ENCODE assay signal across 21 cellular contexts in the genomic region with DNA sequence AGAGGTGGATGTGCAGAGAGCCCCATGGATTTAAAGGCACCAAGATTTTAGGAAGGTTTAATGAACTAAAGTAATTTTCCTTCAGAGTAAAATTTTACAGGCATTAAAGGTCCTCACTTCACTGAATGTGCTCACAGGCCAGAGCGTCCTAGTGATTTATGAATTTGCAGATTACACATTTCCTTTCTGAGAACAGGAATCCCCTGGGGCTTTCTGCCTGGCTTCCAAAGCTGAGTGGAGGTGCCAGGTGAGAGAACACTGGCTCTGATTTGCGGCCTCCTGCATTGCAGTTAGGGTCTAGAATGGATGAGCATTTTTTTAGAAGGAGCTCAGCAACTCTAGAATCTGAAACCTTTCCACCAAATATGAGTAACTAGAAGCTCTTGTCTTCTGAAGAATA.
DNase-seq lines count a peak whose midpoint lies in the region; ATAC-seq, FAIRE-seq and TF ChIP-seq lines count a peak whose summit lies in the region.
"Had no signal": no experiment of that assay in that cellular context is flagged by ENCODE, and none has a peak within 500 bp of the region (broad histone marks: within the 10 kb centered on the region; RNA-seq: fewer than 3 reads in every experiment).

No MANE protein-coding gene starts in this region.

- no peaks in the 10 kb centered on the region for H3K9me3 ChIP-seq in GM12878 (replicated peaks; ENCODE audit: control insufficient read depth, insufficient read depth, low read length)
- H3K9me3 ChIP-seq: uterus had no signal

- RAD21 ChIA-PET in GM12878 (lab: Charles Lee; ENCODE audit: unreplicated experiment), result no interaction called here

- in situ Hi-C loops in GM12878 (cut with MboI), result no loop called here

- TF ChIP-seq CTCF in GM12878 (IDR thresholded peaks at IDR 0.05 in 2 of 3, conservative IDR thresholded peaks at IDR 0.05 in 1 of 3; ENCODE audit: control insufficient read depth in 2 of 3, extremely low read depth in 1 of 3, insufficient read depth in 1 of 3, low read depth in 3 of 3, low read length in 3 of 3), result no peak

- no peak overlapping the region for H3K9ac ChIP-seq in GM12878 (ENCODE audit: control insufficient read depth, insufficient read depth, low read length)
- H3K9ac ChIP-seq: KMS-11 had no signal

- H3K4me3 ChIP-seq in GM12878, result no peak overlapping the region
- H3K4me3 ChIP-seq: cardiac muscle cell, smooth muscle cell, uterus had no signal

- ATAC-seq in GM18511 (IDR thresholded peaks at IDR 0.05; ENCODE audit: unreplicated experiment) (peak; percentile 64), GM21381 (IDR thresholded peaks at IDR 0.05; ENCODE audit: unreplicated experiment) (peak; percentile 47), HG03354 (IDR thresholded peaks at IDR 0.05; ENCODE audit: poor library complexity, severe bottlenecking, unreplicated experiment) (peak; percentile 55), GM12878 (peak; percentile 70), GM18519 (IDR thresholded peaks at IDR 0.05; ENCODE audit: low FRiP score, unreplicated experiment) (no peak)
- ATAC-seq: T-cell had no signal

- H3K4me1 ChIP-seq in GM12878 (ENCODE audit: control insufficient read depth, insufficient read depth, low read length), result no peaks in the 10 kb centered on the region

- H3K27ac ChIP-seq in GM12878 (ENCODE audit: control insufficient read depth, insufficient read depth), result no peak overlapping the region
- H3K27ac ChIP-seq: cardiac muscle cell, KMS-11, uterus had no signal

- FAIRE-seq in GM12878 (lab: Jason Lieb, UNC), result no peak

- no peaks in the 10 kb centered on the region for H4K20me1 ChIP-seq in GM12878 (ENCODE audit: control insufficient read depth, insufficient read depth)

- POLR2A ChIA-PET in GM12878 (lab: Charles Lee), result no interaction called here

- no TSS peak for BruUV-seq in GM12878 (replicated peaks; lab: Mats Ljungman, UMichigan)

- TF ChIP-seq EP300 in GM12878 (IDR thresholded peaks at IDR 0.05; ENCODE audit: borderline replicate concordance in 1 of 2, control insufficient read depth in 1 of 2, low read depth in 2 of 2, low read length in 2 of 2), result no peak

- no peak overlapping the region for H3K4me2 ChIP-seq in GM12878 (ENCODE audit: control insufficient read depth, insufficient read depth)
- H3K4me2 ChIP-seq: KMS-11, smooth muscle cell had no signal

- TF ChIP-seq POLR2A in GM12878 (IDR thresholded peaks at IDR 0.05; ENCODE audit: low read depth, low read length) (no peak), erythroblast (IDR thresholded peaks at IDR 0.05; ENCODE audit: low read length) (no peak)

- intact Hi-C loops in GM12878 (cut with micrococcal nuclease; ENCODE audit: unreplicated experiment), result loop anchor here (1.0 kb wide), 1 partner anchor 58 kb away; no protein-coding TSS in a partner anchor

- 0% methylated on average over 2 of the region's 2 CpGs for WGBS in GM12878 (ENCODE audit: insufficient coverage, insufficient replicate concordance, low lambda C conversion rate, missing lambda C conversion rate)

- DNase-seq in GM12878 (ENCODE audit: low read depth, low spot score) (no peak), amygdala (lab: John Stamatoyannopoulos, UW) (no peak), erythroblast (lab: John Stamatoyannopoulos, UW) (no peak)
- DNase-seq: activated CD4-positive, alpha-beta T cell treated with anti-CD3 and anti-CD28 coated beads, Interleukin-2, amount 10 ng/mL, durations not matched to agents 7 days and 5 days; activated CD8-positive, alpha-beta memory T cell treated with anti-CD3 and anti-CD28 coated beads, Interleukin-2, amount 50 U/mL, for 48 hours; activated effector memory CD4-positive, alpha-beta T cell treated with anti-CD3 and anti-CD28 coated beads, Interleukin-2, amount 50 U/mL, for 16 hours; dermis blood vessel endothelial cell; EL; foreskin melanocyte; HFFc6; NCI-H1048; stimulated activated CD4-positive, alpha-beta T cell treated with anti-CD3 and anti-CD28 coated beads, Interleukin-4, amount 100 ng/mL, for 4 hours; T-cell; uterus had no signal

- SMC1A ChIA-PET in GM12878 (lab: Charles Lee; ENCODE audit: uncharacterized antibody, unreplicated experiment), result no interaction called here

- TF ChIP-seq RAD21 in GM12878 (IDR thresholded peaks at IDR 0.05; ENCODE audit: insufficient read depth, low read depth, low read length), result no peak

- CTCF ChIA-PET in GM12878 (lab: Yijun Ruan, JAX), result interaction anchor here (0.7 kb wide), 1 partner anchor 950 kb away, joined by 3 read pairs; no protein-coding TSS in a partner anchor

- H3K36me3 ChIP-seq in GM12878 (ENCODE audit: control insufficient read depth in 2 of 2, insufficient read depth in 2 of 2, low read length in 1 of 2), result no peaks in the 10 kb centered on the region
- H3K36me3 ChIP-seq: cardiac muscle cell, uterus had no signal

- H3K27me3 ChIP-seq in GM12878 (replicated peaks in 1 of 2; ENCODE audit: control insufficient read depth in 2 of 2, insufficient read depth in 2 of 2, low read length in 1 of 2), result no peaks in the 10 kb centered on the region
- H3K27me3 ChIP-seq: cardiac muscle cell, uterus had no signal

- H3K79me2 ChIP-seq in GM12878 (ENCODE audit: control insufficient read depth, insufficient read depth, low read length), result no peaks in the 10 kb centered on the region

- no peak overlapping the region for H2AFZ ChIP-seq in GM12878 (ENCODE audit: control insufficient read depth, low read depth, low read length)

TF ChIP-seq in GM12878, 131 proteins besides CTCF, POLR2A, EP300 and RAD21 (continues in another document):
- no peak for TF ChIP-seq NBN (IDR thresholded peaks at IDR 0.05)
- TF ChIP-seq CREM (IDR thresholded peaks at IDR 0.05; ENCODE audit: low read depth), result no peak
- TF ChIP-seq CHD1 (IDR thresholded peaks at IDR 0.05; ENCODE audit: low read depth, low read length), result no peak
- no peak for TF ChIP-seq SP1 (IDR thresholded peaks at IDR 0.05; ENCODE audit: low read depth, low read length)
- no peak for TF ChIP-seq STAT1 (conservative IDR thresholded peaks at IDR 0.05)
- TF ChIP-seq SUPT20H (IDR thresholded peaks at IDR 0.05; ENCODE audit: borderline replicate concordance, control insufficient read depth, low read depth, low read length), result no peak
- TF ChIP-seq NR2C2 (IDR thresholded peaks at IDR 0.05; ENCODE audit: borderline replicate concordance, control insufficient read depth, insufficient read length, low read depth), result no peak
- TF ChIP-seq BRCA1 (IDR thresholded peaks at IDR 0.05; ENCODE audit: low read depth, low read length), result no peak
- TF ChIP-seq, protein P1, sequence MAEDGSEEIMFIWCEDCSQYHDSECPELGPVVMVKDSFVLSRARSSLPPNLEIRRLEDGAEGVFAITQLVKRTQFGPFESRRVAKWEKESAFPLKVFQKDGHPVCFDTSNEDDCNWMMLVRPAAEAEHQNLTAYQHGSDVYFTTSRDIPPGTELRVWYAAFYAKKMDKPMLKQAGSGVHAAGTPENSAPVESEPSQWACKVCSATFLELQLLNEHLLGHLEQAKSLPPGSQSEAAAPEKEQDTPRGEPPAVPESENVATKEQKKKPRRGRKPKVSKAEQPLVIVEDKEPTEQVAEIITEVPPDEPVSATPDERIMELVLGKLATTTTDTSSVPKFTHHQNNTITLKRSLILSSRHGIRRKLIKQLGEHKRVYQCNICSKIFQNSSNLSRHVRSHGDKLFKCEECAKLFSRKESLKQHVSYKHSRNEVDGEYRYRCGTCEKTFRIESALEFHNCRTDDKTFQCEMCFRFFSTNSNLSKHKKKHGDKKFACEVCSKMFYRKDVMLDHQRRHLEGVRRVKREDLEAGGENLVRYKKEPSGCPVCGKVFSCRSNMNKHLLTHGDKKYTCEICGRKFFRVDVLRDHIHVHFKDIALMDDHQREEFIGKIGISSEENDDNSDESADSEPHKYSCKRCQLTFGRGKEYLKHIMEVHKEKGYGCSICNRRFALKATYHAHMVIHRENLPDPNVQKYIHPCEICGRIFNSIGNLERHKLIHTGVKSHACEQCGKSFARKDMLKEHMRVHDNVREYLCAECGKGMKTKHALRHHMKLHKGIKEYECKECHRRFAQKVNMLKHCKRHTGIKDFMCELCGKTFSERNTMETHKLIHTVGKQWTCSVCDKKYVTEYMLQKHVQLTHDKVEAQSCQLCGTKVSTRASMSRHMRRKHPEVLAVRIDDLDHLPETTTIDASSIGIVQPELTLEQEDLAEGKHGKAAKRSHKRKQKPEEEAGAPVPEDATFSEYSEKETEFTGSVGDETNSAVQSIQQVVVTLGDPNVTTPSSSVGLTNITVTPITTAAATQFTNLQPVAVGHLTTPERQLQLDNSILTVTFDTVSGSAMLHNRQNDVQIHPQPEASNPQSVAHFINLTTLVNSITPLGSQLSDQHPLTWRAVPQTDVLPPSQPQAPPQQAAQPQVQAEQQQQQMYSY (CRISPR knock-in tag; IDR thresholded peaks at IDR 0.05), result no peak
- no peak for TF ChIP-seq SUZ12 (IDR thresholded peaks at IDR 0.05; ENCODE audit: unreplicated experiment)
- no peak for TF ChIP-seq YBX1 (IDR thresholded peaks at IDR 0.05)
- TF ChIP-seq, protein P2, sequence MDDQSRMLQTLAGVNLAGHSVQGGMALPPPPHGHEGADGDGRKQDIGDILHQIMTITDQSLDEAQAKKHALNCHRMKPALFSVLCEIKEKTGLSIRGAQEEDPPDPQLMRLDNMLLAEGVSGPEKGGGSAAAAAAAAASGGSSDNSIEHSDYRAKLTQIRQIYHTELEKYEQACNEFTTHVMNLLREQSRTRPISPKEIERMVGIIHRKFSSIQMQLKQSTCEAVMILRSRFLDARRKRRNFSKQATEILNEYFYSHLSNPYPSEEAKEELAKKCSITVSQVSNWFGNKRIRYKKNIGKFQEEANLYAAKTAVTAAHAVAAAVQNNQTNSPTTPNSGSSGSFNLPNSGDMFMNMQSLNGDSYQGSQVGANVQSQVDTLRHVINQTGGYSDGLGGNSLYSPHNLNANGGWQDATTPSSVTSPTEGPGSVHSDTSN (IDR thresholded peaks at IDR 0.05; ENCODE audit: insufficient replicate concordance, low read depth, low read length), result no peak
